Comparison of ENCODE assay signal across 24 cellular contexts in genomic region chr3:53599780-53600179, GRCh38.
"Had no signal": no experiment of that assay in that cellular context is flagged by ENCODE, and none has a peak within 500 bp of the region (broad histone marks: within the 10 kb centered on the region; RNA-seq: fewer than 3 reads in every experiment).

No MANE protein-coding gene starts in this region.

- H3K4me2 ChIP-seq: hepatocyte, smooth muscle cell had no signal

- H2AFZ ChIP-seq: hepatocyte had no signal

- H3K4me1 Mint-ChIP-seq: naive B cell; natural killer cell; stimulated activated memory B cell treated with anti-CD40 and anti-IgM and Interleukin-4, amounts not matched to agents 10 μg/mL and 1 μg/mL and 100 μg/mL, for 72 hours had no signal

- H3K79me2 ChIP-seq: hepatocyte had no signal

- H3K9me3 ChIP-seq: left ventricle myocardium inferior, ovary, prostate gland, right lobe of liver, uterus had no signal

- DNase-seq: islet precursor cell; left ventricle myocardium inferior; mesendoderm; naive B cell; natural killer cell; ovary; posterior cingulate gyrus; right lobe of liver; stimulated activated CD4-positive, alpha-beta T cell treated with anti-CD3 and anti-CD28 coated beads, Interleukin-1b, Interleukin-23, amount 100 ng/mL, for 48 hours; stimulated activated CD4-positive, alpha-beta T cell treated with anti-CD3 and anti-CD28 coated beads, Interleukin-2, amount 100 ng/mL, for 48 hours; stimulated activated CD4-positive, alpha-beta T cell treated with anti-CD3 and anti-CD28 coated beads, Interleukin-4, amount 100 ng/mL, for 4 hours; stimulated activated CD8-positive, alpha-beta memory T cell treated with anti-CD3 and anti-CD28 coated beads, Interleukin-4, amount 100 ng/mL, for 48 hours; stimulated activated naive CD4-positive, alpha-beta T cell treated with Interleukin-2 at 50 U/mL for 16 hours; stimulated activated naive CD8-positive, alpha-beta T cell treated with anti-CD3 and anti-CD28 coated beads, Interleukin-15, amount 100 ng/mL, for 72 hours; substantia nigra; uterus had no signal

- H3K27ac ChIP-seq: hepatocyte, left ventricle myocardium inferior, ovary, prostate gland, right lobe of liver, tibial nerve, uterus had no signal

- H3K27me3 Mint-ChIP-seq: stimulated activated memory B cell treated with anti-CD40 and anti-IgM and Interleukin-4, amounts not matched to agents 10 μg/mL and 1 μg/mL and 100 μg/mL, for 72 hours; stimulated activated naive CD8-positive, alpha-beta T cell treated with anti-CD3 and anti-CD28 coated beads, Interleukin-15, amount 100 ng/mL, for 72 hours; type B pancreatic cell had no signal

- H3K27me3 ChIP-seq: hepatocyte, ovary, right lobe of liver, tibial nerve, uterus had no signal

- H3K36me3 ChIP-seq: left ventricle myocardium inferior, ovary, prostate gland, right lobe of liver, tibial nerve, uterus had no signal

- H3K4me1 ChIP-seq: left ventricle myocardium inferior, prostate gland, right lobe of liver, tibial nerve, uterus had no signal

- H3K36me3 Mint-ChIP-seq: mesothelial cell of epicardium; naive B cell; natural killer cell; stimulated activated memory B cell treated with anti-CD40 and anti-IgM and Interleukin-4, amounts not matched to agents 10 μg/mL and 1 μg/mL and 100 μg/mL, for 72 hours; type B pancreatic cell had no signal

- H3K4me3 ChIP-seq: hepatocyte, left ventricle myocardium inferior, lung, ovary, prostate gland, right lobe of liver, smooth muscle cell, tibial nerve, uterus had no signal

- H3K4me3 Mint-ChIP-seq: mesothelial cell of epicardium; naive B cell; natural killer cell; stimulated activated memory B cell treated with anti-CD40 and anti-IgM and Interleukin-4, amounts not matched to agents 10 μg/mL and 1 μg/mL and 100 μg/mL, for 72 hours; stimulated activated naive CD8-positive, alpha-beta T cell treated with anti-CD3 and anti-CD28 coated beads, Interleukin-15, amount 100 ng/mL, for 72 hours; type B pancreatic cell had no signal

- H3K27ac Mint-ChIP-seq: mesothelial cell of epicardium; naive B cell; natural killer cell; stimulated activated memory B cell treated with anti-CD40 and anti-IgM and Interleukin-4, amounts not matched to agents 10 μg/mL and 1 μg/mL and 100 μg/mL, for 72 hours; stimulated activated naive CD8-positive, alpha-beta T cell treated with anti-CD3 and anti-CD28 coated beads, Interleukin-15, amount 100 ng/mL, for 72 hours; type B pancreatic cell had no signal

- H3K9me3 Mint-ChIP-seq: mesothelial cell of epicardium; naive B cell; natural killer cell; stimulated activated memory B cell treated with anti-CD40 and anti-IgM and Interleukin-4, amounts not matched to agents 10 μg/mL and 1 μg/mL and 100 μg/mL, for 72 hours; stimulated activated naive CD8-positive, alpha-beta T cell treated with anti-CD3 and anti-CD28 coated beads, Interleukin-15, amount 100 ng/mL, for 72 hours; type B pancreatic cell had no signal
